Comparison of ENCODE assay signal across 23 cellular contexts in the genomic region with DNA sequence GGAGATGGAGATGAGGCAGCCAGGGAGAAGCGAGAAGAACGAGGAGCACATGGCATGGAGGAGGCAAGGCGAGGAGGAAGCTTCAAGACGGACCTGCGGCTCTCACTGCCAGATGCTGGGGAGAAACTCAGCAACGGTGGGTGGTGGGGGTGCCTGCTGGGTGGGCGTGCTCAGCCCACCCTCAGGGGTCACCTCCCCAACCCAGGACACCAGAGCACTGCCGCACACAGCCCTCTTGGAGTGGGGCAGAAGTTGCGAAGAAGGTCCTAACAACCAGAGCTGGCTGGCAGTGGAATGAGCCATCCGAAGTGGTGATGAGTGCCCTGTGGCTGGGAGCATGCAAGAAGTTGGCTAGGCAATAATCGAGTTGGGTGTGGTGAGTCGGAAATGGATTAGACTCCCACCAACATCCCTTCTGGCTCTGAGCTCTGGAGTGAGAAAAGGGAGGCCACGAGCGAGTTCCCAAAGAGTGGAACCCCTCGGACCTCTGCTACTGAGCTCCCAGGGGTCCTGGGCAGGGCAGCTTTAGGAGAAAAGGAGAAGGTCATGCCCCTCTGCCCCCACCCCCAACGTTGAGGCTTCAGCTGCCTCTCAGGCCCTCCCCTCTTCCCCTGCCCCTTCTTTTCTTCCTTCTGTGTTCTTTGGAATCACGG.
"Had no signal": no experiment of that assay in that cellular context is flagged by ENCODE, and none has a peak within 500 bp of the region (broad histone marks: within the 10 kb centered on the region; RNA-seq: fewer than 3 reads in every experiment).

No MANE protein-coding gene starts in this region.

- H3K9me3 ChIP-seq: esophagus muscularis mucosa, gastrocnemius medialis, lower lobe of right lung, SK-N-SH, tibial artery had no signal

- H3K27me3 ChIP-seq: gastrocnemius medialis had no signal

- H3K36me3 ChIP-seq: esophagus muscularis mucosa, gastrocnemius medialis, lower lobe of right lung, tibial artery had no signal

- DNase-seq: activated CD4-positive, alpha-beta T cell treated with anti-CD3 and anti-CD28 coated beads, Interleukin-2, amount 50 U/mL, for 1 hour; activated CD4-positive, CD25-positive, alpha-beta regulatory T cell treated with anti-CD3 and anti-CD28 coated beads, Interleukin-2, amount 50 U/mL, for 72 hours; activated T-cell treated with anti-CD3 and anti-CD28 coated beads, Interleukin-2, amount 50 U/mL, for 48 hours; anterior cingulate cortex; caudate nucleus; dermis blood vessel endothelial cell; effector memory CD4-positive, alpha-beta T cell; gastrocnemius medialis; hypothalamus; left colon; lower lobe of right lung; mesendoderm; naive B cell; retina; SK-N-SH; stimulated activated CD4-positive, alpha-beta T cell treated with anti-CD3 and anti-CD28 coated beads, Interleukin-4, amount 100 ng/mL, for 24 hours; stimulated activated naive CD8-positive, alpha-beta T cell treated with anti-CD3 and anti-CD28 coated beads, Interleukin-15, Interleukin-2, amounts not matched to agents 100 U/mL and 50 U/mL, for 24 hours; substantia nigra; tibial artery had no signal

- H3K4me3 ChIP-seq: esophagus muscularis mucosa, gastrocnemius medialis, lower lobe of right lung, tibial artery had no signal

- H3K9ac ChIP-seq: SK-N-SH had no signal

- H3K4me1 ChIP-seq: esophagus muscularis mucosa, gastrocnemius medialis, lower lobe of right lung, tibial artery had no signal

- FAIRE-seq: endothelial cell of umbilical vein, urothelium cell line had no signal

- ATAC-seq: gastrocnemius medialis; left colon; lower lobe of right lung; stimulated activated naive CD8-positive, alpha-beta T cell treated with anti-CD3 and anti-CD28 coated beads, Interleukin-15, Interleukin-2, amounts not matched to agents 100 U/mL and 50 U/mL, for 24 hours had no signal

- H3K27ac ChIP-seq: esophagus muscularis mucosa, gastrocnemius medialis, lower lobe of right lung, tibial artery, VCaP had no signal
